Comparison of ENCODE assay signal across 8 cellular contexts in the genomic region with DNA sequence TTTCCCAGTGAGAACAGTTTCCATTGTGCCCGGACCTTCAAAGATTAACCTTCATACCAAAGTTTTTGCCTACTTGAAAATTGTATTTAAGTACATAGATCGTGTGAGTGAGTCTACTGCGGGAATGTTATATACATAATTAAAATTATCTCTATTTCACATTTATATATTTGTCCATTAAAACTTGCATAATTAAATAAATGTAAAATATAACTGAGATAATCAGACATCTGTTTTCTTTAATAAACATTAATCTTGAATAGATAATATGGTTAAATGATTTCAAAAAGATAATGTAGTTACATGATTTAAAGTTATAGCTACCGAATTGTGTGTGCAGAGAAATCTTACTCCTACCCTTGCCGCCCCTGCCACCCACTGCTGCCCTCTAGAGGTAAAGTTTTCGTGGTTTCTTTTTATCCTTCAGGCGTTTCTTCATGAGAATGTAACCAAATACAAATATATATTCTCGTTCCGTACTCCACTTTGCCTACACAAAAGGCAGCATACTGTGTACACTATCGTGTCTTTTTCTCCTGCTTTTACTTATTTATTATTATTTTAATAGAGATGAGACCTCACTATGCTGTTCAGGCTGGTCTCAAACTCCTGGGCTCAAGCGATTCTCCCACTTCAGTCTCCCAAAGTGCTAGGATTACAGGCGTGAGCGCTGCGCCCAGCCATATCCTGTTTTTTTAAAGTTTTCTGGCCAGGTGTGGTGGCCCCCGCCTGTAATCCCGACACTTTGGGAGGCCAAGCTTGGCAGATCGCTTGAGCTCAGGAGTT. TPM values are rescaled to one million over a fixed set of nuclear protein-coding genes. Genes with fewer than 3 reads are reported as not detected.
DNase-seq lines count a peak whose midpoint lies in the region; ATAC-seq, FAIRE-seq and TF ChIP-seq lines count a peak whose summit lies in the region.

No MANE protein-coding gene starts in this region.

- no peaks in the 10 kb centered on the region for H3K9me3 Mint-ChIP-seq in naive B cell

- peak; percentile 70 for TF ChIP-seq CTCF in LNCAP (IDR thresholded peaks at IDR 0.05)
- peak; percentile 64 for TF ChIP-seq CTCF in colonic mucosa (IDR thresholded peaks at IDR 0.05)

- no peaks in the 10 kb centered on the region for H3K9me3 ChIP-seq in colonic mucosa

- intact Hi-C loops in colonic mucosa (cut with DNase I): loop anchor here (5.0 to 10.0 kb wide), 2 partner anchors 143 to 191 kb away; a partner anchor contains a TSS

- H3K27me3 Mint-ChIP-seq in naive B cell: no peaks in the 10 kb centered on the region

- no peaks in the 10 kb centered on the region for H3K4me1 ChIP-seq in colonic mucosa

- no peak overlapping the region for H3K4me3 ChIP-seq in colonic mucosa

- peak overlapping the region in 1 of 8 donors; percentile 42 for H3K4me3 Mint-ChIP-seq in naive B cell

- H3K36me3 ChIP-seq in colonic mucosa: no peaks in the 10 kb centered on the region

- no peaks in the 10 kb centered on the region for H3K27me3 ChIP-seq in colonic mucosa

- ATAC-seq in naive B cell (ENCODE audit: low read depth in 2 of 2) (peak; percentile 53 to 59), HG02938 (IDR thresholded peaks at IDR 0.05; ENCODE audit: unreplicated experiment) (no peak), GM19351 (IDR thresholded peaks at IDR 0.05; ENCODE audit: unreplicated experiment) (no peak)

- DNase-seq in Daoy (ENCODE audit: low read depth) (peak; percentile 22), colonic mucosa (peak; percentile 63), naive B cell (peak; percentile 53), NCI-H774 (lab: John Stamatoyannopoulos, UW) (no peak)

- H3K27ac Mint-ChIP-seq in naive B cell: no peak overlapping the region

- H3K36me3 Mint-ChIP-seq in naive B cell: no peaks in the 10 kb centered on the region

- H3K4me1 Mint-ChIP-seq in naive B cell: no peaks in the 10 kb centered on the region

- H3K27ac ChIP-seq in colonic mucosa: no peak overlapping the region

- FAIRE-seq in TTC549 (lab: Jason Lieb, UNC): peak; percentile 73

- H3K9ac ChIP-seq in colonic mucosa (ENCODE audit: low read depth in 2 of 2, low read length in 2 of 2): no peak overlapping the region

RNA-seq across cellular contexts. Expression of a gene that starts 35.6 kb away (rescaled TPM):
- total RNA-seq in Daoy (2014; rRNA removed; shearing (Covaris generic)): 25.4 and 29.9 TPM in 2 replicates
- total RNA-seq in colonic mucosa: 100 to 1,000 TPM in 1 of 2 donors, 10 to 100 TPM in 1; 63.4 to 105 TPM
- polyA plus RNA-seq in naive B cell (ENCODE audit: low read depth in 6 of 6): 10 to 100 TPM; 45.1 to 56.0 (median 50.5) TPM

RNA-seq across cellular contexts. Expression of a gene that starts 35.7 kb away (rescaled TPM):
- 10.1 and 11.0 TPM in 2 replicates for total RNA-seq in Daoy (2014; rRNA removed; shearing (Covaris generic))
- total RNA-seq in colonic mucosa: 10 to 100 TPM in 1 of 2 donors, 1 to 10 TPM in 1; 8.0 to 14.7 TPM
- polyA plus RNA-seq in naive B cell (ENCODE audit: low read depth in 6 of 6): 10 to 100 TPM in 2 of 6 donors, 1 to 10 TPM in 4; 4.0 to 15.8 (median 7.7) TPM

Comparison
In these comparisons a context has a peak if more than half of its experiments do, and no peak if none do; other contexts are left out.
1. ATAC-seq: peak in naive B cell (2 of 2); none in HG02938 (single experiment) and GM19351 (single experiment).